8 cellular contexts compared by ENCODE assay signal in genomic region chr6:53301801-53302537, GRCh38. TPM values are rescaled to one million over a fixed set of nuclear protein-coding genes. Genes with fewer than 3 reads are reported as not detected.
A peak's percentile ranks its signal among the peaks of the same experiment; 100 is the strongest.
DNase-seq lines count a peak whose midpoint lies in the region; ATAC-seq and TF ChIP-seq lines count a peak whose summit lies in the region.

No MANE protein-coding gene starts in this region.

- in situ Hi-C loops in brain microvascular endothelial cell (cut with HindIII; ENCODE audit: low pct_ligation_motif_present, low sequenced_read_pairs), result no loop called here

- H3K4me3 Mint-ChIP-seq in type B pancreatic cell, result peak overlapping the region; percentile 53

- H3K27me3 Mint-ChIP-seq in type B pancreatic cell, result no peaks in the 10 kb centered on the region

- H3K4me1 ChIP-seq in cardiac muscle cell (ENCODE audit: low read depth) (peaks cover 40% of the 10 kb centered on the region), lung (ENCODE audit: control insufficient read depth in 2 of 2, insufficient read depth in 2 of 2, low read length in 2 of 2) (peaks cover 16 to 41% of the 10 kb centered on the region in 2 donors), ovary (ENCODE audit: insufficient read depth) (peaks cover 11% of the 10 kb centered on the region)

- H3K27ac Mint-ChIP-seq in type B pancreatic cell, result peak overlapping the region; percentile 87

- H3K9me3 ChIP-seq in cardiac muscle cell (ENCODE audit: low read depth), result no peaks in the 10 kb centered on the region
- H3K9me3 ChIP-seq in lung (ENCODE audit: control insufficient read depth in 2 of 2, insufficient read depth in 1 of 2, low read length in 1 of 2), result no peaks in the 10 kb centered on the region
- H3K9me3 ChIP-seq in ovary, result no peaks in the 10 kb centered on the region

- no peak for ATAC-seq in Right ventricle myocardium inferior
- no peak for ATAC-seq in lung (ENCODE audit: insufficient read depth, low FRiP score)
- ATAC-seq in GM19467 (IDR thresholded peaks at IDR 0.05; ENCODE audit: unreplicated experiment), result no peak

- H3K4me1 Mint-ChIP-seq in type B pancreatic cell (ENCODE audit: unreplicated experiment), result peaks cover 58% of the 10 kb centered on the region

- H3K27me3 ChIP-seq in cardiac muscle cell, result no peaks in the 10 kb centered on the region
- no peaks in the 10 kb centered on the region for H3K27me3 ChIP-seq in brain microvascular endothelial cell (replicated peaks)
- H3K27me3 ChIP-seq in lung (ENCODE audit: control insufficient read depth, insufficient read depth), result no peaks in the 10 kb centered on the region
- H3K27me3 ChIP-seq in ovary, result no peaks in the 10 kb centered on the region

- DNase-seq in cardiac muscle cell (ENCODE audit: low read depth in 1 of 2, low spot score in 1 of 2) (no peak), Right ventricle myocardium inferior (ENCODE audit: missing footprints) (no peak), brain microvascular endothelial cell (no peak), lung (ENCODE audit: low spot score) (no peak), type B pancreatic cell (ENCODE audit: extremely low spot score, unreplicated experiment) (no peak), ovary (no peak), mesenteric fat pad (ENCODE audit: low spot score) (no peak)

- H3K36me3 Mint-ChIP-seq in type B pancreatic cell, result peaks cover 11% of the 10 kb centered on the region

- H3K36me3 ChIP-seq in cardiac muscle cell (no peaks in the 10 kb centered on the region), brain microvascular endothelial cell (replicated peaks) (no peaks in the 10 kb centered on the region), lung (ENCODE audit: control insufficient read depth in 2 of 2, insufficient read depth in 2 of 2, low read length in 2 of 2) (peaks cover 0 to under 1% of the 10 kb centered on the region in 2 donors), ovary (no peaks in the 10 kb centered on the region)

- no peak for TF ChIP-seq EP300 in ovary (IDR thresholded peaks at IDR 0.05)

- no peak for TF ChIP-seq CTCF in cardiac muscle cell (IDR thresholded peaks at IDR 0.05; ENCODE audit: low read depth, low read length)
- TF ChIP-seq CTCF in brain microvascular endothelial cell (IDR thresholded peaks at IDR 0.05; ENCODE audit: low read depth, low read length, missing control alignments), result no peak
- no peak for TF ChIP-seq CTCF in lung (IDR thresholded peaks at IDR 0.05; ENCODE audit: control extremely low read depth, extremely low read depth)
- TF ChIP-seq CTCF in type B pancreatic cell (conservative IDR thresholded peaks at IDR 0.05), result no peak
- TF ChIP-seq CTCF in ovary (IDR thresholded peaks at IDR 0.05), result no peak

- H3K4me3 ChIP-seq in cardiac muscle cell, result no peak overlapping the region
- H3K4me3 ChIP-seq in brain microvascular endothelial cell (ENCODE audit: low read depth, low read length), result no peak overlapping the region
- H3K4me3 ChIP-seq in lung, result no peak overlapping the region
- H3K4me3 ChIP-seq in ovary, result no peak overlapping the region

- H3K27ac ChIP-seq in cardiac muscle cell, result peak overlapping the region; percentile 69
- H3K27ac ChIP-seq in brain microvascular endothelial cell, result peak overlapping the region; percentile 65
- H3K27ac ChIP-seq in lung (ENCODE audit: low read depth in 1 of 2, low read length in 1 of 2), result peak overlapping the region; percentile 74 to 80
- H3K27ac ChIP-seq in ovary, result no peak overlapping the region

- TF ChIP-seq POLR2A in ovary (IDR thresholded peaks at IDR 0.05), result no peak

- intact Hi-C loops in Right ventricle myocardium inferior (cut with DNase I), result loop anchor here (2.0 kb wide), 1 partner anchor 47 kb away; the partner anchor contains the start of gene ELOVL5
- intact Hi-C loops in ovary (cut with DNase I), result no loop called here

- H3K9me3 Mint-ChIP-seq in type B pancreatic cell, result no peaks in the 10 kb centered on the region

- WGBS in lung, 2 donors, result 60 to 69% methylated on average over 7 of the region's 7 CpGs
- 77 to 83% (median 83%) methylated on average over 7 of the region's 7 CpGs for WGBS in ovary, 3 donors

RNA-seq across cellular contexts. Expression of gene ELOVL5, which starts 46.8 kb away (rescaled TPM):
- total RNA-seq in cardiac muscle cell (37.2 and 39.4 TPM in 2 replicates), Right ventricle myocardium inferior (28.0 TPM), lung (10 to 100 TPM; 91.0 to 95.6 TPM), type B pancreatic cell (ENCODE audit: low replicate concordance) (66.3 and 103 TPM in 2 replicates), ovary (10 to 100 TPM; 14.7 to 84.4 (median 41.8) TPM), mesenteric fat pad (392 TPM)
- polyA plus RNA-seq in cardiac muscle cell (50.1 and 54.1 TPM in 2 replicates), lung (10 to 100 TPM; 37.7 to 88.9 TPM), ovary (100 to 1,000 TPM in 1 of 2 donors, 10 to 100 TPM in 1; 26.9 to 191 TPM)

Comparison
In these comparisons a context has a peak if more than half of its experiments do, and no peak if none do; other contexts are left out.
1. H3K27ac ChIP-seq: peak in cardiac muscle cell (single experiment), brain microvascular endothelial cell (single experiment) and lung (2 of 2); none in ovary (0 of 2).